Comparison of ENCODE assay signal across 15 cellular contexts in genomic region chr9:89845321-89845720, GRCh38.
"Had no signal": no experiment of that assay in that cellular context is flagged by ENCODE, and none has a peak within 500 bp of the region (broad histone marks: within the 10 kb centered on the region; RNA-seq: fewer than 3 reads in every experiment).

No MANE protein-coding gene starts in this region.

- H3K9me3 Mint-ChIP-seq: naive thymus-derived CD8-positive, alpha-beta T cell; stimulated activated naive CD8-positive, alpha-beta T cell treated with anti-CD3 and anti-CD28 coated beads, Interleukin-15, amount 100 ng/mL, for 72 hours had no signal

- H3K4me1 ChIP-seq: foreskin keratinocyte had no signal

- H3K27ac Mint-ChIP-seq: immature natural killer cell; naive thymus-derived CD8-positive, alpha-beta T cell; stimulated activated naive CD8-positive, alpha-beta T cell treated with anti-CD3 and anti-CD28 coated beads, Interleukin-15, amount 100 ng/mL, for 72 hours had no signal

- H3K36me3 ChIP-seq: neutrophil, thoracic aorta, transverse colon had no signal

- H3K9me3 ChIP-seq: mucosa of descending colon, neutrophil, thoracic aorta, transverse colon had no signal

- DNase-seq: effector CD8-positive, alpha-beta T cell; foreskin keratinocyte; immature natural killer cell; mucosa of descending colon; naive thymus-derived CD8-positive, alpha-beta T cell; stimulated activated CD4-positive, alpha-beta T cell treated with anti-CD3 and anti-CD28 coated beads, Interleukin-2, amount 100 ng/mL, for 24 hours; stimulated activated CD4-positive, alpha-beta T cell treated with anti-CD3 and anti-CD28 coated beads, Interleukin-4, amount 100 ng/mL, for 4 hours; stimulated activated naive B cell treated with anti-CD40 and anti-IgM and Interleukin-4, amounts not matched to agents 10 μg/mL and 1 μg/mL and 100 μg/mL, for 72 hours; stimulated activated naive CD8-positive, alpha-beta T cell treated with anti-CD3 and anti-CD28 coated beads, Interleukin-15, amount 100 ng/mL, for 72 hours; transverse colon had no signal

- H3K36me3 Mint-ChIP-seq: immature natural killer cell; naive thymus-derived CD8-positive, alpha-beta T cell; stimulated activated naive B cell treated with anti-CD40 and anti-IgM and Interleukin-4, amounts not matched to agents 10 μg/mL and 1 μg/mL and 100 μg/mL, for 72 hours had no signal

- H3K27me3 ChIP-seq: foreskin keratinocyte, transverse colon had no signal

- H3K4me3 Mint-ChIP-seq: immature natural killer cell; naive thymus-derived CD8-positive, alpha-beta T cell; stimulated activated naive B cell treated with anti-CD40 and anti-IgM and Interleukin-4, amounts not matched to agents 10 μg/mL and 1 μg/mL and 100 μg/mL, for 72 hours; stimulated activated naive CD8-positive, alpha-beta T cell treated with anti-CD3 and anti-CD28 coated beads, Interleukin-15, amount 100 ng/mL, for 72 hours had no signal

- H3K4me1 Mint-ChIP-seq: immature natural killer cell; stimulated activated naive B cell treated with anti-CD40 and anti-IgM and Interleukin-4, amounts not matched to agents 10 μg/mL and 1 μg/mL and 100 μg/mL, for 72 hours; stimulated activated naive CD8-positive, alpha-beta T cell treated with anti-CD3 and anti-CD28 coated beads, Interleukin-15, amount 100 ng/mL, for 72 hours had no signal

- H3K4me3 ChIP-seq: coronary artery, mucosa of descending colon, thoracic aorta, transverse colon had no signal

- ATAC-seq: esophagus mucosa; foreskin keratinocyte; naive thymus-derived CD8-positive, alpha-beta T cell; sciatic nerve; stimulated activated naive B cell treated with anti-CD40 and anti-IgM and Interleukin-4, amounts not matched to agents 10 μg/mL and 1 μg/mL and 100 μg/mL, for 72 hours; stimulated activated naive CD8-positive, alpha-beta T cell treated with anti-CD3 and anti-CD28 coated beads, Interleukin-15, amount 100 ng/mL, for 72 hours had no signal

- H3K27ac ChIP-seq: coronary artery, foreskin keratinocyte, neutrophil, thoracic aorta, transverse colon had no signal
